In the genomic region with DNA sequence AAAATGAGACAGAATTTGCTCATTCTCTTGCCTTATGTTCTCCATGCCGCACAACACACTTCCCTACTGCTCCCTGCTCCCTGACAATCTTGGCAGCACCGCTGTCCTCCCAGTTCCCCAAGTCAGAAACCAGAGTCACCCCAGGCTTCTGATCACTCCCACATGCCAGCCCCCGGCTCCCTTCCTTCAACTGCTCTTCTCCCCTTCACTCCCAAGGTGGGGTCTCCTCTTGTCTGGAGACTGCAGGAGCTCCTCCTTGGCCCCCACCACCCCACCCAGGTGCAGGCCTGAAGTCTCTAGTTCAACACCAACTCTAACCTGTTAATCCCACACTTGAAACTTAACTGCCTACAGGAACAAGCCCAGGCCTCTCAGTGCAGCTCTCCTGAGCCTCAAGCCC, we compare ENCODE assay signal across 28 cellular contexts. TPM values are rescaled to one million over a fixed set of nuclear protein-coding genes. Genes with fewer than 3 reads are reported as not detected.
DNase-seq lines count a peak whose midpoint lies in the region; ATAC-seq and TF ChIP-seq lines count a peak whose summit lies in the region.
"Had no signal": no experiment of that assay in that cellular context is flagged by ENCODE, and none has a peak within 500 bp of the region (broad histone marks: within the 10 kb centered on the region; RNA-seq: fewer than 3 reads in every experiment).

No MANE protein-coding gene starts in this region.

- ATAC-seq in activated naive CD4-positive, alpha-beta T cell treated with anti-CD3 and anti-CD28 coated beads, Interleukin-2, amount 50 U/mL, for 72 hours: no peak
- ATAC-seq in WTC11: no peak
- ATAC-seq in stimulated activated effector memory CD8-positive, alpha-beta T cell treated with anti-CD3 and anti-CD28 coated beads, Interleukin-12 subunit alpha, Interleukin-12 subunit beta, amount 100 ng/mL, for 72 hours: no peak
- ATAC-seq in HG03565 (IDR thresholded peaks at IDR 0.05; ENCODE audit: unreplicated experiment): no peak
- no peak for ATAC-seq in HG03045 (IDR thresholded peaks at IDR 0.05; ENCODE audit: unreplicated experiment)
- ATAC-seq: gastroesophageal sphincter, K562 had no signal

- H3K4me1 Mint-ChIP-seq in WTC11 (no peaks in the 10 kb centered on the region), glutamatergic neuron (ENCODE audit: low read depth, unreplicated experiment) (peaks cover 12% of the 10 kb centered on the region)
- H3K4me1 Mint-ChIP-seq in stimulated activated effector memory CD8-positive, alpha-beta T cell treated with anti-CD3 and anti-CD28 coated beads, Interleukin-12 subunit alpha, Interleukin-12 subunit beta, amount 100 ng/mL, for 72 hours: peaks cover 12% of the 10 kb centered on the region
- H3K4me1 Mint-ChIP-seq: mesothelial cell of epicardium had no signal

- POLR2A ChIA-PET in WTC11 (lab: Charles Lee): no interaction called here

- no peaks in the 10 kb centered on the region for H3K27me3 Mint-ChIP-seq in WTC11 (ENCODE audit: low read depth)
- peaks cover 19% of the 10 kb centered on the region for H3K27me3 Mint-ChIP-seq in glutamatergic neuron (ENCODE audit: unreplicated experiment)
- H3K27me3 Mint-ChIP-seq: naive B cell had no signal

- no peak overlapping the region for H3K4me3 Mint-ChIP-seq in WTC11
- H3K4me3 Mint-ChIP-seq in glutamatergic neuron (ENCODE audit: unreplicated experiment): no peak overlapping the region
- no peak overlapping the region for H3K4me3 Mint-ChIP-seq in stimulated activated effector memory CD8-positive, alpha-beta T cell treated with anti-CD3 and anti-CD28 coated beads, Interleukin-12 subunit alpha, Interleukin-12 subunit beta, amount 100 ng/mL, for 72 hours
- H3K4me3 Mint-ChIP-seq: mesothelial cell of epicardium; naive B cell; T-helper 1 cell treated with Interleukin-12 subunit alpha and Interleukin-12 subunit beta and Interleukin-4 antibody, amounts not matched to agents 30 μg/mL and 1 μg/mL, for 36 hours had no signal

- TF ChIP-seq CTCF in WTC11 (IDR thresholded peaks at IDR 0.05) (no peak), glutamatergic neuron (IDR thresholded peaks at IDR 0.05; ENCODE audit: partially characterized antibody, unreplicated experiment) (no peak)

- no peak for DNase-seq in activated naive CD4-positive, alpha-beta T cell treated with anti-CD3 and anti-CD28 coated beads, Interleukin-2, amount 50 U/mL, for 72 hours (ENCODE audit: low spot score in 2 of 2)
- no peak for DNase-seq in activated naive CD4-positive, alpha-beta T cell (lab: John Stamatoyannopoulos, UW)
- no peak for DNase-seq in WTC11 (ENCODE audit: low spot score)
- DNase-seq in glutamatergic neuron: no peak
- DNase-seq in stimulated activated effector memory CD8-positive, alpha-beta T cell treated with anti-CD3 and anti-CD28 coated beads, Interleukin-12 subunit alpha, Interleukin-12 subunit beta, amount 100 ng/mL, for 72 hours (ENCODE audit: low spot score in 2 of 2): no peak
- DNase-seq in GDM1 (lab: John Stamatoyannopoulos, UW): no peak
- DNase-seq: ACHN; activated CD4-positive, CD25-positive, alpha-beta regulatory T cell treated with anti-CD3 and anti-CD28 coated beads, Interleukin-2, amount 50 U/mL, for 72 hours; activated T-cell treated with anti-CD3 and anti-CD28 coated beads for 4 hours; anterior cingulate cortex; caudate nucleus; dermis blood vessel endothelial cell; DMS79; GF-D8; HCEC 1CT; left ventricle myocardium inferior; naive B cell; NCI-H1105 treated with DMSO at 0.1 percent for 48 hours; NCI-H2081; NCI-H345; NCI-H82; spleen had no signal

- H3K27ac Mint-ChIP-seq in activated naive CD4-positive, alpha-beta T cell treated with anti-CD3 and anti-CD28 coated beads, Interleukin-2, amount 50 U/mL, for 72 hours: peak overlapping the region; percentile 57 to 75
- H3K27ac Mint-ChIP-seq in WTC11 (peak overlapping the region; percentile 65; the same call in 1 of the 2 replicates), glutamatergic neuron (ENCODE audit: unreplicated experiment) (peak overlapping the region; percentile 41)
- peak overlapping the region; percentile 72 for H3K27ac Mint-ChIP-seq in stimulated activated effector memory CD8-positive, alpha-beta T cell treated with anti-CD3 and anti-CD28 coated beads, Interleukin-12 subunit alpha, Interleukin-12 subunit beta, amount 100 ng/mL, for 72 hours
- H3K27ac Mint-ChIP-seq: mesothelial cell of epicardium; T-helper 1 cell treated with Interleukin-12 subunit alpha and Interleukin-12 subunit beta and Interleukin-4 antibody, amounts not matched to agents 30 μg/mL and 1 μg/mL, for 36 hours had no signal

- no peaks in the 10 kb centered on the region for H3K9me3 Mint-ChIP-seq in activated naive CD4-positive, alpha-beta T cell treated with anti-CD3 and anti-CD28 coated beads, Interleukin-2, amount 50 U/mL, for 72 hours
- H3K9me3 Mint-ChIP-seq in WTC11: no peaks in the 10 kb centered on the region
- peaks cover 18% of the 10 kb centered on the region for H3K9me3 Mint-ChIP-seq in glutamatergic neuron (ENCODE audit: unreplicated experiment)
- no peaks in the 10 kb centered on the region for H3K9me3 Mint-ChIP-seq in stimulated activated effector memory CD8-positive, alpha-beta T cell treated with anti-CD3 and anti-CD28 coated beads, Interleukin-12 subunit alpha, Interleukin-12 subunit beta, amount 100 ng/mL, for 72 hours
- H3K9me3 Mint-ChIP-seq: mesothelial cell of epicardium; naive B cell; T-helper 1 cell treated with Interleukin-12 subunit alpha and Interleukin-12 subunit beta and Interleukin-4 antibody, amounts not matched to agents 30 μg/mL and 1 μg/mL, for 36 hours had no signal

- CTCF ChIA-PET in WTC11 (lab: Charles Lee): no interaction called here

- peaks cover 8 to 23% of the 10 kb centered on the region in 2 donors for H3K36me3 Mint-ChIP-seq in activated naive CD4-positive, alpha-beta T cell treated with anti-CD3 and anti-CD28 coated beads, Interleukin-2, amount 50 U/mL, for 72 hours
- H3K36me3 Mint-ChIP-seq in WTC11 (peaks cover 68% of the 10 kb centered on the region), glutamatergic neuron (ENCODE audit: unreplicated experiment) (peaks cover 17% of the 10 kb centered on the region)
- H3K36me3 Mint-ChIP-seq in stimulated activated effector memory CD8-positive, alpha-beta T cell treated with anti-CD3 and anti-CD28 coated beads, Interleukin-12 subunit alpha, Interleukin-12 subunit beta, amount 100 ng/mL, for 72 hours: peaks cover 94% of the 10 kb centered on the region

TF ChIP-seq in WTC11, 78 proteins besides CTCF, POLR2A, EP300 and RAD21:
- TF ChIP-seq SMAD3 (CRISPR knock-in tag; IDR thresholded peaks at IDR 0.05; ENCODE audit: borderline replicate concordance) (no peak), IRF2 (CRISPR knock-in tag; IDR thresholded peaks at IDR 0.05; ENCODE audit: borderline replicate concordance, low read depth) (no peak)

RNA-seq across cellular contexts. Expression of a gene that starts 16.8 kb away (rescaled TPM):
- total RNA-seq in activated naive CD4-positive, alpha-beta T cell treated with anti-CD3 and anti-CD28 coated beads, Interleukin-2, amount 50 U/mL, for 72 hours: 10 to 100 TPM; 41.1 to 51.4 TPM
- total RNA-seq in WTC11 (2021) (49.1 to 65.9 TPM (median 51.3 TPM) in 3 replicates), glutamatergic neuron (ENCODE audit: unreplicated experiment) (28.9 TPM)

RNA-seq across cellular contexts. Expression of a gene that starts 22.4 kb away (rescaled TPM):
- total RNA-seq in activated naive CD4-positive, alpha-beta T cell treated with anti-CD3 and anti-CD28 coated beads, Interleukin-2, amount 50 U/mL, for 72 hours: 100 to 1,000 TPM in 1 of 2 donors, 10 to 100 TPM in 1; 70.9 to 114 TPM
- total RNA-seq in WTC11 (2021) (184 to 231 TPM (median 184 TPM) in 3 replicates), glutamatergic neuron (ENCODE audit: unreplicated experiment) (354 TPM)

RNA-seq across cellular contexts. Expression of a gene that starts 53.3 kb away (rescaled TPM):
- total RNA-seq in activated naive CD4-positive, alpha-beta T cell treated with anti-CD3 and anti-CD28 coated beads, Interleukin-2, amount 50 U/mL, for 72 hours: 10 to 100 TPM; 18.4 to 19.8 TPM
- total RNA-seq in WTC11 (2021): 37.6 to 43.9 TPM (median 40.6 TPM) in 3 replicates
- total RNA-seq in glutamatergic neuron (ENCODE audit: unreplicated experiment): 106 TPM
